In the genomic region with DNA sequence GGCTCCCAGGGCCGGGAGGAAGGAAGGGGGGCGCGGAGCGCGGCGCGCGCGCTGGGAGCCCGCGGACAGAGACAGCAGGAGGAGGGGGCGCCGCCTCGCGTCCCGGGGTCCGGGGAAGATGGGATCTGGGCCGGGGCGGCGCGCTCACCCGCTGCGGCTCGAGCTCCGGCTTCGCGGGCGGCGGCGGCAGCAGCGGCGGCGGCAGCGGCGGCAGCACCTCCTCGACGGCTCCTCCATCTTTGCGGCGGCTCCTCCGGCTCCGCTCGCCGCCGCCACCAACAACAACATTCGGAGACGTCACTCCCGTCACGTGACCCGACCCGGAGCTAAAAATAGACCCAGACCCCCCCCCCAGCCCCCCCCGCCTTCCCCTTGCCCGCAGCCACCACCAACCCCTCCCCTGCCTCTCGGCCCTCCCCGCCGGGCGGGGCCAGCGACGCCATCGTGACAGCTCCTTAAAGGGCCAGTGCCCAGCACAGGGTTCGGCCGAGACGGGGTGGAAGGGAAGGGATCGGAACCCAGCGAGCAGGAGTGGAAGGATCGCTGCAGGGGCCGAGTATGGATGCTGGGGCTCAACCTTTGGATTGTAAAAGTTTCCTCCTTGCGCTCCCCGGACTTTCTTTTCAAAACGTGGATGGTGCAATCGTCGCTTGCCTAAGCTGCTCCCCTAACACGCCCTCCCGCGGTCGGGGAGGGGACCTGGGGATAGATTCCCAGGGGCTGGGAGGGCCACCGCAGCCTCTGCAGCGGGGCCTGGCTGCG, we compare ENCODE assay signal across 8 cellular contexts. TPM values are rescaled to one million over a fixed set of nuclear protein-coding genes. Genes with fewer than 3 reads are reported as not detected.
DNase-seq lines count a peak whose midpoint lies in the region; ATAC-seq and TF ChIP-seq lines count a peak whose summit lies in the region.

TSS of gene HDAC5 (minus strand) at position 286 of the 762 bp plus-strand sequence. CDS start 6,126 bp downstream, outside the sequence.

- peak within 1 kb of the TSS; percentile 91 for H3K4me3 Mint-ChIP-seq in activated T-cell treated with anti-CD3 and anti-CD28 coated beads, Interleukin-2, amount 50 U/mL, for 24 hours

- H3K27me3 Mint-ChIP-seq in activated T-cell treated with anti-CD3 and anti-CD28 coated beads, Interleukin-2, amount 50 U/mL, for 24 hours: no peaks in the 10 kb centered on the region

- peaks cover 5 to 17% of the 10 kb centered on the region in 2 donors for H3K4me1 ChIP-seq in esophagus (ENCODE audit: control insufficient read depth in 2 of 2, insufficient read depth in 2 of 2, low read length in 1 of 2)
- H3K4me1 ChIP-seq in muscle layer of colon (ENCODE audit: insufficient read depth, low read length): peaks cover 39% of the 10 kb centered on the region

- peak; percentile 86 for DNase-seq in DMS79 (lab: John Stamatoyannopoulos, UW)
- peak; percentile 91 for DNase-seq in KG1 (lab: John Stamatoyannopoulos, UW)
- DNase-seq in activated T-cell treated with anti-CD3 and anti-CD28 coated beads, Interleukin-2, amount 50 U/mL, for 24 hours: peak; percentile 99
- peak; percentile 89 to 94 for DNase-seq in stimulated activated CD8-positive, alpha-beta memory T cell treated with anti-CD3 and anti-CD28 coated beads, Interleukin-7, amount 100 ng/mL, for 1 hour (ENCODE audit: low read depth in 2 of 2)

- peak within 1 kb of the TSS; percentile 80 for H3K9ac ChIP-seq in muscle layer of colon (ENCODE audit: low read length)

- peak within 1 kb of the TSS; percentile 72 to 87 for H3K4me3 ChIP-seq in esophagus (ENCODE audit: low read depth in 1 of 2, low read length in 2 of 2)
- peak within 1 kb of the TSS; percentile 80 to 94 for H3K4me3 ChIP-seq in muscle layer of colon (ENCODE audit: low read depth in 1 of 2, low read length in 2 of 2)

- H3K27ac ChIP-seq in esophagus (ENCODE audit: low read depth in 2 of 2, low read length in 1 of 2): peak within 1 kb of the TSS; percentile 77 to 98
- H3K27ac ChIP-seq in muscle layer of colon (ENCODE audit: low read depth, low read length): peak within 1 kb of the TSS; percentile 80

- H3K9me3 Mint-ChIP-seq in activated T-cell treated with anti-CD3 and anti-CD28 coated beads, Interleukin-2, amount 50 U/mL, for 24 hours: no peaks in the 10 kb centered on the region

- H3K9me3 ChIP-seq in esophagus (ENCODE audit: control insufficient read depth in 2 of 2, insufficient read depth in 1 of 2, low read depth in 1 of 2, low read length in 1 of 2) (no peaks in the 10 kb centered on the region), muscle layer of colon (ENCODE audit: low read length) (no peaks in the 10 kb centered on the region)

- ATAC-seq in GM21723 (IDR thresholded peaks at IDR 0.05; ENCODE audit: unreplicated experiment): peak; percentile 82

- no peaks in the 10 kb centered on the region for H3K27me3 ChIP-seq in esophagus (ENCODE audit: control insufficient read depth in 1 of 2, insufficient read depth in 2 of 2, low read length in 2 of 2)
- no peaks in the 10 kb centered on the region for H3K27me3 ChIP-seq in muscle layer of colon (ENCODE audit: control insufficient read depth in 1 of 2, insufficient read depth in 2 of 2, low read length in 2 of 2)

- H3K27ac Mint-ChIP-seq in activated T-cell treated with anti-CD3 and anti-CD28 coated beads, Interleukin-2, amount 50 U/mL, for 24 hours: peak within 1 kb of the TSS; percentile 99

- H3K36me3 ChIP-seq in esophagus (ENCODE audit: control insufficient read depth in 2 of 2, insufficient read depth in 2 of 2, low read length in 1 of 2): no peaks in the 10 kb centered on the region
- H3K36me3 ChIP-seq in muscle layer of colon (ENCODE audit: insufficient read depth, low read length): peaks cover 7% of the 10 kb centered on the region

- H3K36me3 Mint-ChIP-seq in activated T-cell treated with anti-CD3 and anti-CD28 coated beads, Interleukin-2, amount 50 U/mL, for 24 hours (ENCODE audit: low read depth): peaks cover 5% of the 10 kb centered on the region

- 0 to 1% methylated on average over 40 to 78 of the region's 78 CpGs for WGBS in esophagus, 2 donors

- H3K4me1 Mint-ChIP-seq in activated T-cell treated with anti-CD3 and anti-CD28 coated beads, Interleukin-2, amount 50 U/mL, for 24 hours (ENCODE audit: low read depth): peaks cover 35% of the 10 kb centered on the region

TF ChIP-seq in PFSK-1, 5 proteins besides CTCF, POLR2A, EP300 and RAD21:
- TF ChIP-seq SIN3A (IDR thresholded peaks at IDR 0.05; ENCODE audit: borderline replicate concordance, insufficient read depth, low read length) (0 out of 2 replicates have a peak, but pooled peaks have one; percentile 32), TAF1 (IDR thresholded peaks at IDR 0.05; ENCODE audit: borderline replicate concordance, insufficient read depth, low read length) (peak; percentile 71; the same call in 1 of the 2 replicates), POLR2AphosphoS5 (IDR thresholded peaks at IDR 0.05; ENCODE audit: low read depth, low read length) (peak; percentile 93), REST (IDR thresholded peaks at IDR 0.05; ENCODE audit: insufficient read depth in 1 of 2, low read depth in 2 of 2, low read length in 2 of 2) (no peak), FOXP2 (optimal IDR thresholded peaks at IDR 0.05; ENCODE audit: borderline replicate concordance, extremely low read depth, extremely low read length, insufficient read depth) (peak; percentile 79)

RNA-seq across cellular contexts. Expression of gene HDAC5, which starts in this region (rescaled TPM):
- 289 TPM for polyA plus RNA-seq in PFSK-1 (2012; ENCODE audit: insufficient read length, low read depth)
- polyA plus RNA-seq in esophagus: 10 to 100 TPM; 45.7 to 54.7 TPM

Comparison
In these comparisons a context has a peak if more than half of its experiments do, and no peak if none do; other contexts are left out.
1. Peak in every context shown above with its lines: DNase-seq, ATAC-seq, H3K4me3 ChIP-seq and H3K27ac ChIP-seq.